In the genomic region with DNA sequence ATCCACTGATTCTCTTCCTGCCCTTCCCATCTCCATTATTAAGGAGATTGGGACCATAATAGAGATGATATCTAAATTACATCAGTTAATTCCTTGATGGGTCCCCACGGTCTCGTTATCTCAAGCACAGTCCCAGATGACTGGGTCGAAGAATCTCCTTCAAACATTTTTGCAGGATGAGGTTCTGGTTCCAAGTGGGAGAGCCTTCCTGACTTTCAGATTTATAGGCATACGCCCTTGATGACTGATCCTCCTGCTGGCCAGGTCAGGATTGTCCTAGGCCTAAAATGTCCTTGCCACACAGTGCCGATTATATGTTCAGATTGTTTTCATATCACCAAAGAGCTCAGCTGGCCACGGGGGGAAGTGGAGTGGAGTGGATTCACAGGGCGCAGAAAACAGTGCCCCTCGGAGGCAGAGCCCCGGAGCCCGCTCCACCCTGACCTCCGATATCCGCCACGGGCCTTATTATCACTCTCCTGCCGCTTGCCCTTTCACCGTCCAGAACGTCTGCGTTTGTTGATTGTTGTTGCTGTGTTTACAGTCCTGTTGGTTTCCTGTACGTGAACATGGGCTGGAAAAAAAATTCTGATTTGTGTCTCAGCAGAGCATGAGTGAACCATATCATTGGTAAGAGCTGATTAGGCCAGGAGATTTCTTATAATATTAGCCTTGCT, we compare ENCODE assay signal across 2 cellular contexts.
TF ChIP-seq lines count a peak whose summit lies in the region.

No MANE protein-coding gene starts in this region.

TF ChIP-seq in liver, 16 proteins besides CTCF, POLR2A, EP300 and RAD21:
- TF ChIP-seq, protein P1, sequence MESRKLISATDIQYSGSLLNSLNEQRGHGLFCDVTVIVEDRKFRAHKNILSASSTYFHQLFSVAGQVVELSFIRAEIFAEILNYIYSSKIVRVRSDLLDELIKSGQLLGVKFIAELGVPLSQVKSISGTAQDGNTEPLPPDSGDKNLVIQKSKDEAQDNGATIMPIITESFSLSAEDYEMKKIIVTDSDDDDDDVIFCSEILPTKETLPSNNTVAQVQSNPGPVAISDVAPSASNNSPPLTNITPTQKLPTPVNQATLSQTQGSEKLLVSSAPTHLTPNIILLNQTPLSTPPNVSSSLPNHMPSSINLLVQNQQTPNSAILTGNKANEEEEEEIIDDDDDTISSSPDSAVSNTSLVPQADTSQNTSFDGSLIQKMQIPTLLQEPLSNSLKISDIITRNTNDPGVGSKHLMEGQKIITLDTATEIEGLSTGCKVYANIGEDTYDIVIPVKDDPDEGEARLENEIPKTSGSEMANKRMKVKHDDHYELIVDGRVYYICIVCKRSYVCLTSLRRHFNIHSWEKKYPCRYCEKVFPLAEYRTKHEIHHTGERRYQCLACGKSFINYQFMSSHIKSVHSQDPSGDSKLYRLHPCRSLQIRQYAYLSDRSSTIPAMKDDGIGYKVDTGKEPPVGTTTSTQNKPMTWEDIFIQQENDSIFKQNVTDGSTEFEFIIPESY (IDR thresholded peaks at IDR 0.05) = no peak
- TF ChIP-seq SP1 (IDR thresholded peaks at IDR 0.05) (peak; percentile 6), NR2F2 (IDR thresholded peaks at IDR 0.05) (peak; percentile 95), RXRA (IDR thresholded peaks at IDR 0.05) (no peak)

TF ChIP-seq in HepG2, 621 proteins besides CTCF, POLR2A, EP300 and RAD21 (continued from another document):
- no peak for TF ChIP-seq TBX2 (CRISPR knock-in tag; IDR thresholded peaks at IDR 0.05; ENCODE audit: borderline replicate concordance)
- TF ChIP-seq MEIS2 (CRISPR knock-in tag; IDR thresholded peaks at IDR 0.05) = no peak
- no peak for TF ChIP-seq ZSCAN30 (CRISPR knock-in tag; IDR thresholded peaks at IDR 0.05)
